In genomic region chr5:6682239-6682638, GRCh38 we compare ENCODE assay signal across 13 cellular contexts. TPM values are rescaled to one million over a fixed set of nuclear protein-coding genes. Genes with fewer than 3 reads are reported as not detected.
DNase-seq lines count a peak whose midpoint lies in the region; TF ChIP-seq lines count a peak whose summit lies in the region.
"Had no signal": no experiment of that assay in that cellular context is flagged by ENCODE, and none has a peak within 500 bp of the region (broad histone marks: within the 10 kb centered on the region; RNA-seq: fewer than 3 reads in every experiment).

No MANE protein-coding gene starts in this region.

- TF ChIP-seq CTCF in endodermal cell (conservative IDR thresholded peaks at IDR 0.05) (no peak), neural progenitor cell (IDR thresholded peaks at IDR 0.05) (no peak)

- WGBS in endodermal cell (ENCODE audit: insufficient coverage in 1 of 2, insufficient read length in 1 of 2), 2 experiments = 66% methylated on average over 11 of the region's 11 CpGs; no CpG with 5 or more reads in 1 of the 2 experiments

- no peaks in the 10 kb centered on the region for H3K79me2 ChIP-seq in neural progenitor cell (ENCODE audit: low read depth)

- peaks cover 26% of the 10 kb centered on the region for H3K27me3 Mint-ChIP-seq in endodermal cell (ENCODE audit: insufficient read depth)
- peaks cover 6% of the 10 kb centered on the region for H3K27me3 Mint-ChIP-seq in neural progenitor cell (ENCODE audit: insufficient read depth, low read depth)

- H3K9me3 Mint-ChIP-seq in endodermal cell (no peaks in the 10 kb centered on the region), neural progenitor cell (no peaks in the 10 kb centered on the region)
- H3K9me3 Mint-ChIP-seq: CD8-positive, alpha-beta T cell had no signal

- H3F3A ChIP-seq in neural progenitor cell (ENCODE audit: low read depth) = peaks cover 1% of the 10 kb centered on the region

- H3K4me3 ChIP-seq in endodermal cell (ENCODE audit: low read length) (no peak overlapping the region), neural progenitor cell (no peak overlapping the region)

- DNase-seq in NCI-H82 (lab: John Stamatoyannopoulos, UW) = peak; percentile 5
- no peak for DNase-seq in NCI-H82 treated with DMSO at 0.1 percent for 48 hours (lab: John Stamatoyannopoulos, UW; ENCODE audit: unreplicated experiment)
- peak; percentile 69 for DNase-seq in endodermal cell
- DNase-seq in neural progenitor cell (ENCODE audit: low spot score) = peak; percentile 9
- no peak for DNase-seq in posterior cingulate gyrus
- no peak for DNase-seq in activated effector memory CD4-positive, alpha-beta T cell treated with Interleukin-2 at 50 U/mL for 16 hours
- DNase-seq in DMS 273 (lab: John Stamatoyannopoulos, UW; ENCODE audit: unreplicated experiment) = no peak
- DNase-seq: Caco-2; CD8-positive, alpha-beta T cell; DMS53; GF-D8 had no signal

- H3K9ac ChIP-seq in endodermal cell (ENCODE audit: extremely low read depth, low read length, poor library complexity, severe bottlenecking) (no peak overlapping the region), neural progenitor cell (no peak overlapping the region)

- H3K4me1 Mint-ChIP-seq in endodermal cell (no peaks in the 10 kb centered on the region), neural progenitor cell (peaks cover 11% of the 10 kb centered on the region)

- H3K27ac Mint-ChIP-seq in endodermal cell = no peak overlapping the region
- no peak overlapping the region for H3K27ac Mint-ChIP-seq in neural progenitor cell
- H3K27ac Mint-ChIP-seq: CD8-positive, alpha-beta T cell had no signal

- H3K27ac ChIP-seq in endodermal cell (ENCODE audit: low read depth, low read length) = no peak overlapping the region
- no peak overlapping the region for H3K27ac ChIP-seq in neural progenitor cell
- H3K27ac ChIP-seq: 22Rv1 had no signal

- H3K27me3 ChIP-seq in endodermal cell (ENCODE audit: control insufficient read depth, insufficient read depth, low read length, poor library complexity, severe bottlenecking) (peaks cover 45% of the 10 kb centered on the region), neural progenitor cell (peaks cover 19% of the 10 kb centered on the region)

- no peaks in the 10 kb centered on the region for H3K4me1 ChIP-seq in endodermal cell (ENCODE audit: control insufficient read depth, insufficient read depth, low read length)
- no peaks in the 10 kb centered on the region for H3K4me1 ChIP-seq in neural progenitor cell
- H3K4me1 ChIP-seq: Caco-2 had no signal

- H3K36me3 Mint-ChIP-seq in endodermal cell (ENCODE audit: low read depth) = no peaks in the 10 kb centered on the region
- no peaks in the 10 kb centered on the region for H3K36me3 Mint-ChIP-seq in neural progenitor cell
- H3K36me3 Mint-ChIP-seq: CD14-positive monocyte; CD8-positive, alpha-beta T cell had no signal

- no peak overlapping the region for H3K4me2 ChIP-seq in neural progenitor cell

- H3K4me3 Mint-ChIP-seq in endodermal cell = no peak overlapping the region
- no peak overlapping the region for H3K4me3 Mint-ChIP-seq in neural progenitor cell
- H3K4me3 Mint-ChIP-seq: CD14-positive monocyte; CD8-positive, alpha-beta T cell had no signal

- H4K20me1 ChIP-seq in neural progenitor cell (ENCODE audit: low read depth) = peaks cover 10% of the 10 kb centered on the region

- no peaks in the 10 kb centered on the region for H3K36me3 ChIP-seq in endodermal cell (ENCODE audit: control insufficient read depth, insufficient read depth, low read length)
- H3K36me3 ChIP-seq in neural progenitor cell = no peaks in the 10 kb centered on the region

- intact Hi-C loops in posterior cingulate gyrus (cut with DNase I) = no loop called here

- H2AFZ ChIP-seq in neural progenitor cell (replicated peaks) = no peak overlapping the region

- no peaks in the 10 kb centered on the region for H3K9me3 ChIP-seq in endodermal cell (ENCODE audit: control insufficient read depth, low read length)
- no peaks in the 10 kb centered on the region for H3K9me3 ChIP-seq in neural progenitor cell (ENCODE audit: low read depth)
- H3K9me3 ChIP-seq: Caco-2 had no signal

RNA-seq across cellular contexts. Expression of gene TENT4A, which starts 31.0 kb away (rescaled TPM):
- 10 to 100 TPM; 25.5 to 32.7 TPM for total RNA-seq in endodermal cell
- 28.5 TPM for polyA plus RNA-seq in endodermal cell (2013, experiment 1 of 2)
- polyA plus RNA-seq in endodermal cell (2013, experiment 2 of 2) = 31.3 TPM
- 20.9 and 22.4 TPM in 2 replicates for total RNA-seq in neural progenitor cell (ENCODE audit: low replicate concordance)

RNA-seq across cellular contexts. Expression of gene SRD5A1, which starts 49.0 kb away (rescaled TPM):
- total RNA-seq in endodermal cell (10 to 100 TPM; 15.0 to 16.2 TPM), neural progenitor cell (ENCODE audit: low replicate concordance) (16.2 and 33.5 TPM in 2 replicates)
- 20.6 TPM for polyA plus RNA-seq in endodermal cell (2013, experiment 1 of 2)
- 18.0 TPM for polyA plus RNA-seq in endodermal cell (2013, experiment 2 of 2)

RNA-seq across cellular contexts. Expression of gene NSUN2, which starts 49.4 kb away (rescaled TPM):
- total RNA-seq in endodermal cell (10 to 100 TPM; 71.8 to 90.8 TPM), neural progenitor cell (ENCODE audit: low replicate concordance) (54.0 and 65.4 TPM in 2 replicates)
- 55.2 TPM for polyA plus RNA-seq in endodermal cell (2013, experiment 1 of 2)
- 53.9 TPM for polyA plus RNA-seq in endodermal cell (2013, experiment 2 of 2)

Comparison
In these comparisons a context has a peak if more than half of its experiments do, and no peak if none do; other contexts are left out.
1. DNase-seq: peak in NCI-H82 (single experiment), endodermal cell (single experiment) and neural progenitor cell (single experiment); none in NCI-H82 treated with DMSO at 0.1 percent for 48 hours (single experiment), posterior cingulate gyrus (0 of 10), activated effector memory CD4-positive, alpha-beta T cell treated with Interleukin-2 at 50 U/mL for 16 hours (single experiment) and DMS 273 (single experiment).